24 cellular contexts compared by ENCODE assay signal in the genomic region with DNA sequence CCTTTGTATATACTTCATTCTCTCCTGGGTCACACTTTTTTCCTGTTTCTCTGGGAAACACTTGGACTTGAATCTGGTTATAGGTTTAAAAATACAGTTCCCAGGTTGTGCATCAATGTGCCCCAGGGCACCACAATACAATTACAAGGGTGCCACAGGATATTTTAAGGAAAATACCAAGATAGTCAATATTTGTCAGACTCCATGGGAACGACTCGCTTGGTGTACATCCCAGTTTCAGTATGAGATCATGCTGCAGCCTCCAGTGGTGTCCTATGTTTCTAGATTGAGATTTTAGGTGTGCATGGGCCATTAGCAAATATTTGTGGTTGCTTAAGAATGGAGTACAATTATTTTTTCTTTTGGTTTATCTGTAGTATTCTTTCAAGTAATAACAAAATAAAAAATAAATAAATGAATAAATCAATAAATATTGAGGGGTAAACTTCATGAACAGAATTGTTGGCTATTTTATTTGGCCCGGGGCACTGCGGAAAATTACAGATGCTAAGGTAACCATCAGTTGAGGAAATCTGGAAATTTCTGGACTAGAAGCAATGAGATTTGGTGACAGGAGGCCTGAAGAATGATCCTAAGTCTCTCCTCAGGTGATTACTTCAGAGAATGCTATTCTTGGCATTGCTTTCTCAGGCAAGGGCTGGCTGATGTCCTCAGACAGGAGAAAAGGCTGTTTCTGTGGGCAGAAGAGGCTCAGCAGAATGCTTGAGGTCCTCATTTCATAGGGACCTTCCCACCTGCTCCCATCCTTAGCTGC.
"Had no signal": no experiment of that assay in that cellular context is flagged by ENCODE, and none has a peak within 500 bp of the region (broad histone marks: within the 10 kb centered on the region; RNA-seq: fewer than 3 reads in every experiment).

No MANE protein-coding gene starts in this region.

- H3K4me1 Mint-ChIP-seq: activated CD4-positive, alpha-beta T cell treated with anti-CD3 and anti-CD28 coated beads for 36 hours; activated CD4-positive, alpha-beta T cell treated with anti-CD3 and anti-CD28 coated beads, Interleukin-2, amount 10 ng/mL, durations not matched to agents 24 days and 14 days; activated T-helper 17 cell treated with anti-CD3 and anti-CD28 coated beads, Interleukin-2, amount 50 U/mL, for 72 hours had no signal

- H3K36me3 ChIP-seq: cardiac muscle cell, colonic mucosa had no signal

- H3K27ac Mint-ChIP-seq: activated CD4-positive, alpha-beta memory T cell treated with anti-CD3 and anti-CD28 coated beads for 36 hours; activated CD4-positive, alpha-beta T cell treated with anti-CD3 and anti-CD28 coated beads for 36 hours; activated CD4-positive, alpha-beta T cell treated with anti-CD3 and anti-CD28 coated beads, Interleukin-2, amount 10 ng/mL, durations not matched to agents 24 days and 14 days; activated naive CD8-positive, alpha-beta T cell; activated T-helper 17 cell treated with anti-CD3 and anti-CD28 coated beads, Interleukin-2, amount 50 U/mL, for 72 hours had no signal

- H3K9me3 ChIP-seq: body of pancreas, colonic mucosa had no signal

- ATAC-seq: activated CD4-positive, alpha-beta T cell treated with anti-CD3 and anti-CD28 coated beads for 36 hours; activated T-cell treated with anti-CD3 and anti-CD28 coated beads, Interleukin-2, amount 50 U/mL, for 4 hours; activated T-helper 17 cell treated with anti-CD3 and anti-CD28 coated beads, Interleukin-2, amount 50 U/mL, for 72 hours; body of pancreas had no signal

- H3K27me3 Mint-ChIP-seq: activated CD4-positive, alpha-beta memory T cell treated with anti-CD3 and anti-CD28 coated beads for 36 hours; activated CD4-positive, alpha-beta T cell treated with anti-CD3 and anti-CD28 coated beads for 36 hours; activated CD4-positive, alpha-beta T cell treated with anti-CD3 and anti-CD28 coated beads, Interleukin-2, amount 10 ng/mL, durations not matched to agents 24 days and 14 days; activated naive CD8-positive, alpha-beta T cell; activated T-helper 17 cell treated with anti-CD3 and anti-CD28 coated beads, Interleukin-2, amount 50 U/mL, for 72 hours had no signal

- H3K27ac ChIP-seq: body of pancreas, cardiac muscle cell, colonic mucosa, epithelial cell of prostate had no signal

- H3K4me3 ChIP-seq: body of pancreas, cardiac muscle cell, colonic mucosa had no signal

- H3K27me3 ChIP-seq: body of pancreas, cardiac muscle cell, colonic mucosa had no signal

- H3K36me3 Mint-ChIP-seq: activated CD4-positive, alpha-beta memory T cell treated with anti-CD3 and anti-CD28 coated beads for 36 hours; activated naive CD8-positive, alpha-beta T cell had no signal

- DNase-seq: activated CD4-positive, alpha-beta memory T cell treated with anti-CD3 and anti-CD28 coated beads for 36 hours; activated CD4-positive, alpha-beta T cell treated with anti-CD3 and anti-CD28 coated beads for 36 hours; activated CD4-positive, alpha-beta T cell treated with anti-CD3 and anti-CD28 coated beads, Interleukin-2, amount 10 ng/mL, durations not matched to agents 24 days and 14 days; activated CD4-positive, CD25-positive, alpha-beta regulatory T cell; activated CD4-positive, CD25-positive, alpha-beta regulatory T cell treated with anti-CD3 and anti-CD28 coated beads, Interleukin-2, amount 50 U/mL, for 72 hours; activated effector memory CD4-positive, alpha-beta T cell treated with Interleukin-2 at 50 U/mL for 16 hours; activated gamma-delta T cell treated with Interleukin-2 at 50 U/mL for 16 hours; activated naive CD4-positive, alpha-beta T cell treated with anti-CD3 and anti-CD28 coated beads, Interleukin-2, amount 50 U/mL, for 16 hours; activated naive CD4-positive, alpha-beta T cell treated with Interleukin-2 at 50 U/mL for 16 hours; activated T-cell treated with anti-CD3 and anti-CD28 coated beads, Interleukin-2, amount 50 U/mL, for 4 hours; amniotic stem cell; anterior cingulate cortex; body of pancreas; central memory CD4-positive, alpha-beta T cell; cerebellar nuclear complex; colonic mucosa; effector CD8-positive, alpha-beta T cell; foreskin fibroblast; head of caudate nucleus; T-helper 2 cell had no signal

- H3K4me1 ChIP-seq: body of pancreas, colonic mucosa had no signal

- H3K4me3 Mint-ChIP-seq: activated CD4-positive, alpha-beta memory T cell treated with anti-CD3 and anti-CD28 coated beads for 36 hours; activated CD4-positive, alpha-beta T cell treated with anti-CD3 and anti-CD28 coated beads for 36 hours; activated CD4-positive, alpha-beta T cell treated with anti-CD3 and anti-CD28 coated beads, Interleukin-2, amount 10 ng/mL, durations not matched to agents 24 days and 14 days; activated naive CD8-positive, alpha-beta T cell; activated T-cell treated with anti-CD3 and anti-CD28 coated beads, Interleukin-2, amount 50 U/mL, for 4 hours; activated T-helper 17 cell treated with anti-CD3 and anti-CD28 coated beads, Interleukin-2, amount 50 U/mL, for 72 hours had no signal
